Comparison of ENCODE assay signal across 16 cellular contexts in genomic region chr7:20214787-20215669, GRCh38. TPM values are rescaled to one million over a fixed set of nuclear protein-coding genes. Genes with fewer than 3 reads are reported as not detected.
DNase-seq lines count a peak whose midpoint lies in the region; ATAC-seq, FAIRE-seq and TF ChIP-seq lines count a peak whose summit lies in the region.
"Had no signal": no experiment of that assay in that cellular context is flagged by ENCODE, and none has a peak within 500 bp of the region (broad histone marks: within the 10 kb centered on the region; RNA-seq: fewer than 3 reads in every experiment).

No MANE protein-coding gene starts in this region.

- H3K9me3 ChIP-seq in K562 (replicated peaks; ENCODE audit: control insufficient read depth, insufficient read depth, low read depth, low read length), result peaks cover 7% of the 10 kb centered on the region
- H3K9me3 ChIP-seq: gastroesophageal sphincter had no signal

- ATAC-seq in GM18517 (IDR thresholded peaks at IDR 0.05; ENCODE audit: unreplicated experiment) (peak; percentile 11), K562 (peak; percentile 18), GM19397 (IDR thresholded peaks at IDR 0.05; ENCODE audit: unreplicated experiment) (no peak)
- ATAC-seq: gastroesophageal sphincter, sciatic nerve had no signal

- no peak for TF ChIP-seq EP300 in K562 (IDR thresholded peaks at IDR 0.05; ENCODE audit: low read length)

- peak overlapping the region; percentile 83 for H3K27ac ChIP-seq in K562 (ENCODE audit: extremely low read depth, low read depth, low read length)
- H3K27ac ChIP-seq: brain microvascular endothelial cell, gastroesophageal sphincter had no signal

- peak overlapping the region; percentile 41 for H3K4me3 ChIP-seq in K562
- H3K4me3 ChIP-seq: gastroesophageal sphincter had no signal

- peaks cover 5% of the 10 kb centered on the region; the same call in 2 of the 3 replicates for H3K36me3 ChIP-seq in K562 (ENCODE audit: control insufficient read depth, insufficient read depth, low read length)
- H3K36me3 ChIP-seq: brain microvascular endothelial cell, gastroesophageal sphincter had no signal

- DNase-seq in NCI-H226 (peak; percentile 90), K562 (ENCODE audit: extremely low read depth in 1 of 4, low spot score in 3 of 4) (peak; percentile 54 to 73 (median 58)), renal cortical epithelial cell (ENCODE audit: low read depth) (peak; percentile 40), ACHN (no peak), posterior cingulate gyrus (no peak)
- DNase-seq: activated CD4-positive, alpha-beta memory T cell treated with anti-CD3 and anti-CD28 coated beads for 36 hours; activated gamma-delta T cell; brain microvascular endothelial cell; CD4-positive, CD25-positive, alpha-beta regulatory T cell; effector memory CD4-positive, alpha-beta T cell; NCI-H2171; nephron progenitor cell had no signal

- TF ChIP-seq POLR2A in K562 (conservative IDR thresholded peaks at IDR 0.05), result peak; percentile 59; the same call in 1 of the 2 replicates

- peak overlapping the region; percentile 61 for H2AFZ ChIP-seq in K562 (ENCODE audit: low read depth, low read length)

- H3K79me2 ChIP-seq in K562 (ENCODE audit: control insufficient read depth, insufficient read depth, low read length), result peaks cover 71% of the 10 kb centered on the region

- no peaks in the 10 kb centered on the region for H3K9me1 ChIP-seq in K562 (ENCODE audit: control insufficient read depth, insufficient read depth, low read length)

- in situ Hi-C loops in K562 (cut with MboI), result no loop called here
- in situ Hi-C loops in ACHN (cut with HindIII; ENCODE audit: low pct_ligation_motif_present, low pct_unique_long_range_greater_than_20kb, low sequenced_read_pairs), result loop anchor here (25.0 kb wide), 1 partner anchor 97 kb away; no protein-coding TSS in a partner anchor

- peak overlapping the region; percentile 75 to 81; a peak in 3 of 4 replicates for H3K9ac ChIP-seq in K562 (ENCODE audit: insufficient read depth in 1 of 2, low read depth in 2 of 2, low read length in 2 of 2)

- 25% methylated on average over 6 of the region's 6 CpGs for WGBS in K562 (ENCODE audit: insufficient coverage, low coverage, missing lambda C conversion rate)

- no peak for TF ChIP-seq CTCF in K562 (IDR thresholded peaks at IDR 0.05 in 2 of 3, conservative IDR thresholded peaks at IDR 0.05 in 1 of 3; ENCODE audit: insufficient read depth in 2 of 3, low read depth in 1 of 3, low read length in 3 of 3)

- no peaks in the 10 kb centered on the region for H4K20me1 ChIP-seq in K562 (replicated peaks; ENCODE audit: control insufficient read depth, insufficient read depth, low read length)

- no peak for FAIRE-seq in K562 (lab: Jason Lieb, UNC)

- peak overlapping the region; percentile 76 for H3K4me2 ChIP-seq in K562 (ENCODE audit: insufficient read depth, low read length)

- no TSS peak for BruUV-seq in K562 (replicated peaks; lab: Mats Ljungman, UMichigan)

- H3K4me1 ChIP-seq in K562 (replicated peaks in 1 of 2; ENCODE audit: control insufficient read depth in 2 of 2, insufficient read depth in 2 of 2, low read length in 2 of 2), result peaks cover 11 to 49% of the 10 kb centered on the region in 2 experiments
- H3K4me1 ChIP-seq: gastroesophageal sphincter had no signal

- no peak for TF ChIP-seq RAD21 in K562 (CRISPR knock-in tag; conservative IDR thresholded peaks at IDR 0.05 in 1 of 2, IDR thresholded peaks at IDR 0.05 in 1 of 2)

- CTCF ChIA-PET in K562 (lab: Yijun Ruan, JAX; ENCODE audit: low intra/inter-chr PET ratio), result no interaction called here

- intact Hi-C loops in K562 (cut with micrococcal nuclease), result no loop called here
- intact Hi-C loops in posterior cingulate gyrus (cut with DNase I), result no loop called here

- H3K27me3 ChIP-seq in K562 (ENCODE audit: control insufficient read depth in 2 of 2, insufficient read depth in 2 of 2, low read length in 2 of 2), result no peaks in the 10 kb centered on the region
- H3K27me3 ChIP-seq: brain microvascular endothelial cell, gastroesophageal sphincter had no signal

- POLR2A ChIA-PET in K562 (lab: Yijun Ruan, JAX), result no interaction called here

TF ChIP-seq in K562, 482 proteins besides CTCF, POLR2A, EP300 and RAD21 (continues in another document):
- TF ChIP-seq, protein P1, sequence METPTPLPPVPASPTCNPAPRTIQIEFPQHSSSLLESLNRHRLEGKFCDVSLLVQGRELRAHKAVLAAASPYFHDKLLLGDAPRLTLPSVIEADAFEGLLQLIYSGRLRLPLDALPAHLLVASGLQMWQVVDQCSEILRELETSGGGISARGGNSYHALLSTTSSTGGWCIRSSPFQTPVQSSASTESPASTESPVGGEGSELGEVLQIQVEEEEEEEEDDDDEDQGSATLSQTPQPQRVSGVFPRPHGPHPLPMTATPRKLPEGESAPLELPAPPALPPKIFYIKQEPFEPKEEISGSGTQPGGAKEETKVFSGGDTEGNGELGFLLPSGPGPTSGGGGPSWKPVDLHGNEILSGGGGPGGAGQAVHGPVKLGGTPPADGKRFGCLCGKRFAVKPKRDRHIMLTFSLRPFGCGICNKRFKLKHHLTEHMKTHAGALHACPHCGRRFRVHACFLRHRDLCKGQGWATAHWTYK (CRISPR knock-in tag; IDR thresholded peaks at IDR 0.05), result no peak
- no peak for TF ChIP-seq ELK1 (CRISPR knock-in tag; IDR thresholded peaks at IDR 0.05)
- TF ChIP-seq PREB (CRISPR knock-in tag; IDR thresholded peaks at IDR 0.05), result no peak
- TF ChIP-seq MTA2 (IDR thresholded peaks at IDR 0.05; ENCODE audit: low read depth), result no peak
- peak; percentile 93 for TF ChIP-seq ZNF766 (CRISPR knock-in tag; conservative IDR thresholded peaks at IDR 0.05)
- no peak for TF ChIP-seq ZFP30 (CRISPR knock-in tag; IDR thresholded peaks at IDR 0.05; ENCODE audit: borderline replicate concordance)
- TF ChIP-seq TCF3 (CRISPR knock-in tag; IDR thresholded peaks at IDR 0.05), result no peak
- TF ChIP-seq RCOR1 (IDR thresholded peaks at IDR 0.05; ENCODE audit: borderline replicate concordance in 1 of 2, low read depth in 2 of 2, low read length in 2 of 2), result no peak
- no peak for TF ChIP-seq ZNF121 (CRISPR knock-in tag; conservative IDR thresholded peaks at IDR 0.05)
- no peak for TF ChIP-seq TEAD2 (tag; IDR thresholded peaks at IDR 0.05)
- no peak for TF ChIP-seq YBX1 (IDR thresholded peaks at IDR 0.05)
- TF ChIP-seq MAFF (IDR thresholded peaks at IDR 0.05; ENCODE audit: low read length), result peak; percentile 20; the same call in 1 of the 2 replicates
- TF ChIP-seq HIVEP1 (CRISPR knock-in tag; IDR thresholded peaks at IDR 0.05), result no peak
- no peak for TF ChIP-seq ZNF507 (tag; conservative IDR thresholded peaks at IDR 0.05)
- TF ChIP-seq, protein P2, sequence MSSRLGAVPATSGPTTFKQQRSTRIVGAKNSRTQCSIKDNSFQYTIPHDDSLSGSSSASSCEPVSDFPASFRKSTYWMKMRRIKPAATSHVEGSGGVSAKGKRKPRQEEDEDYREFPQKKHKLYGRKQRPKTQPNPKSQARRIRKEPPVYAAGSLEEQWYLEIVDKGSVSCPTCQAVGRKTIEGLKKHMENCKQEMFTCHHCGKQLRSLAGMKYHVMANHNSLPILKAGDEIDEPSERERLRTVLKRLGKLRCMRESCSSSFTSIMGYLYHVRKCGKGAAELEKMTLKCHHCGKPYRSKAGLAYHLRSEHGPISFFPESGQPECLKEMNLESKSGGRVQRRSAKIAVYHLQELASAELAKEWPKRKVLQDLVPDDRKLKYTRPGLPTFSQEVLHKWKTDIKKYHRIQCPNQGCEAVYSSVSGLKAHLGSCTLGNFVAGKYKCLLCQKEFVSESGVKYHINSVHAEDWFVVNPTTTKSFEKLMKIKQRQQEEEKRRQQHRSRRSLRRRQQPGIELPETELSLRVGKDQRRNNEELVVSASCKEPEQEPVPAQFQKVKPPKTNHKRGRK (tag; IDR thresholded peaks at IDR 0.05), result no peak
- TF ChIP-seq SP1 (CRISPR knock-in tag; IDR thresholded peaks at IDR 0.05), result no peak
- TF ChIP-seq ZC3H11A (IDR thresholded peaks at IDR 0.05; ENCODE audit: low read depth, low read length), result no peak

RNA-seq across cellular contexts. Expression of gene MACC1, which starts 2.2 kb away (rescaled TPM):
- 22.2 and 81.4 TPM in 2 replicates for total RNA-seq in K562 (2011; cell fraction: chromatin; rRNA removed; ENCODE audit: low replicate concordance)
- total RNA-seq in K562 (2011; cell fraction: nucleolus; rRNA removed), result 6.7 and 10.3 TPM in 2 replicates
- 21.9 and 60.5 TPM in 2 replicates for total RNA-seq in K562 (2011; cell fraction: nucleoplasm; rRNA removed)
- 10.4 and 12.6 TPM in 2 replicates for total RNA-seq in K562 (2014; rRNA removed)
- total RNA-seq in K562 (2014; rRNA removed; fragmentation: Illumina TruSeq; extraction: Trizol), result 30.2 and 36.7 TPM in 2 replicates
- total RNA-seq in K562 (2015; rRNA removed; fragmentation: Illumina TruSeq; extraction: Trizol), result 16.7 and 17.8 TPM in 2 replicates
- total RNA-seq in K562 (2021), result 16.1 and 20.4 TPM in 2 replicates
- polyA plus RNA-seq in K562 (2011; rRNA removed), result 5.1 and 12.7 TPM in 2 replicates
- polyA plus RNA-seq in K562 (2011; cell fraction: cytosol; rRNA removed), result 1.9 and 2.4 TPM in 2 replicates
- 4.5 and 6.4 TPM in 2 replicates for polyA plus RNA-seq in K562 (2011; cell fraction: nucleus; rRNA removed)
- 5.6 and 6.9 TPM in 2 replicates for polyA plus RNA-seq in K562 (2012)
- 9.1 and 9.6 TPM in 2 replicates for polyA plus RNA-seq in K562 (2014; fragmentation: Illumina TruSeq; extraction: Trizol)
- 1 to 10 TPM; 7.5 to 8.6 TPM for polyA plus RNA-seq in K562 (2014; fragmentation: Nextera tagmentation; extraction: Ambion mirVana)
- 4.4 and 5.9 TPM in 2 replicates for polyA plus RNA-seq in K562 (2014; rRNA removed)
- 25.1 and 40.4 TPM in 2 replicates for polyA minus RNA-seq in K562 (2011; rRNA and poly(A)+ RNA removed)
- polyA minus RNA-seq in K562 (2011; cell fraction: cytosol; rRNA and poly(A)+ RNA removed), result 9.4 and 19.5 TPM in 2 replicates
- polyA minus RNA-seq in K562 (2011; cell fraction: nucleus; rRNA and poly(A)+ RNA removed), result 13.6 and 17.3 TPM in 2 replicates
- 25.4 and 198 TPM in 2 replicates for total RNA-seq in renal cortical epithelial cell

Comparison
In these comparisons a context has a peak if more than half of its experiments do, and no peak if none do; other contexts are left out.
1. DNase-seq: peak in NCI-H226 (single experiment), K562 (4 of 4) and renal cortical epithelial cell (single experiment); none in ACHN (single experiment) and posterior cingulate gyrus (0 of 10).